In genomic region chr9:98702340-98702739, GRCh38 we compare ENCODE assay signal across 9 cellular contexts. TPM values are rescaled to one million over a fixed set of nuclear protein-coding genes. Genes with fewer than 3 reads are reported as not detected.
"Had no signal": no experiment of that assay in that cellular context is flagged by ENCODE, and none has a peak within 500 bp of the region (broad histone marks: within the 10 kb centered on the region; RNA-seq: fewer than 3 reads in every experiment).

No MANE protein-coding gene starts in this region.

- DNase-seq: H7, HFFc6, KG1 had no signal

- ATAC-seq: GM23338, HCT116 had no signal

- H3K4me3 Mint-ChIP-seq: GM23338, HFFc6, IgD-negative memory B cell had no signal

- H3K36me3 ChIP-seq: HAP-1 had no signal

- H3K9me3 ChIP-seq: HAP-1 had no signal

- H3K36me3 Mint-ChIP-seq: IgD-negative memory B cell had no signal

- H3K4me3 ChIP-seq: GM23338, HAP-1 had no signal

- FAIRE-seq: HTR-8/SVneo had no signal

- H3K4me1 ChIP-seq: HAP-1 had no signal

- H2AFZ ChIP-seq: GM23338 had no signal

- H3K27ac Mint-ChIP-seq: GM23338, HFFc6, IgD-negative memory B cell had no signal

- H3K4me2 ChIP-seq: GM23338 had no signal

- H3K9me3 Mint-ChIP-seq: GM23338 had no signal

RNA-seq across cellular contexts. Expression of gene GABBR2, which starts 6.4 kb away (rescaled TPM):
- total RNA-seq: HT-29 had no signal
- polyA plus RNA-seq: IgD-negative memory B cell had no signal
